9 cellular contexts compared by ENCODE assay signal in genomic region chr12:53726946-53727309, GRCh38. TPM values are rescaled to one million over a fixed set of nuclear protein-coding genes. Genes with fewer than 3 reads are reported as not detected.
A peak's percentile ranks its signal among the peaks of the same experiment; 100 is the strongest.
DNase-seq lines count a peak whose midpoint lies in the region; ATAC-seq and TF ChIP-seq lines count a peak whose summit lies in the region.
"Had no signal": no experiment of that assay in that cellular context is flagged by ENCODE, and none has a peak within 500 bp of the region (broad histone marks: within the 10 kb centered on the region; RNA-seq: fewer than 3 reads in every experiment).

No MANE protein-coding gene starts in this region.

- ATAC-seq in Right ventricle myocardium superior (ENCODE audit: poor library complexity): peak; percentile 3
- no peak for ATAC-seq in GM19328 (IDR thresholded peaks at IDR 0.05; ENCODE audit: unreplicated experiment)

- WGBS in stomach, 5 donors: 0 to 2% (median 1%) methylated on average over 14 to 15 of the region's 15 CpGs

- peaks cover 14 to 29% (median 23%) of the 10 kb centered on the region in 4 donors for H3K4me1 ChIP-seq in stomach

- H3K27ac ChIP-seq in stomach: peak overlapping the region; percentile 49 to 86 (median 82)

- no peaks in the 10 kb centered on the region for H3K27me3 ChIP-seq in stomach

- TF ChIP-seq EP300 in stomach (IDR thresholded peaks at IDR 0.05): no peak

- no peak for DNase-seq in Right ventricle myocardium superior
- DNase-seq in cardiac septum (ENCODE audit: low spot score): no peak
- peak; percentile 15 for DNase-seq in activated naive CD4-positive, alpha-beta T cell treated with anti-CD3 and anti-CD28 coated beads, Interleukin-2, amount 50 U/mL, for 16 hours
- no peak for DNase-seq in stomach
- no peak for DNase-seq in amniotic stem cell (lab: John Stamatoyannopoulos, UW)
- DNase-seq in ureter (ENCODE audit: low spot score): no peak

- peaks cover 28 to 34% (median 33%) of the 10 kb centered on the region in 4 donors for H3K36me3 ChIP-seq in stomach

- H3K4me3 ChIP-seq in iPS-18c (ENCODE audit: insufficient read depth, low read depth, low read length) (peak overlapping the region; percentile 88), stomach (peak overlapping the region; percentile 77 to 96 (median 88))

- TF ChIP-seq CTCF in stomach (IDR thresholded peaks at IDR 0.05): no peak

- intact Hi-C loops in Right ventricle myocardium superior (cut with DNase I): no loop called here
- intact Hi-C loops in cardiac septum (cut with DNase I): no loop called here
- intact Hi-C loops in stomach (cut with DNase I; ENCODE audit: low total_unique reads): no loop called here

- no peaks in the 10 kb centered on the region for H3K9me3 ChIP-seq in iPS-18c (ENCODE audit: control insufficient read depth, insufficient read depth, low read length)
- no peaks in the 10 kb centered on the region for H3K9me3 ChIP-seq in stomach

- TF ChIP-seq POLR2A in stomach (IDR thresholded peaks at IDR 0.05): no peak

RNA-seq across cellular contexts. Expression of gene CALCOCO1, which starts 0.3 kb away (rescaled TPM):
- total RNA-seq in Right ventricle myocardium superior (179 TPM), cardiac septum (158 TPM), stomach (100 to 1,000 TPM; 135 to 441 (median 164) TPM), ureter (111 TPM)
- polyA plus RNA-seq in stomach: 100 to 1,000 TPM in 1 of 3 donors, 10 to 100 TPM in 2; 60.3 to 102 (median 73.2) TPM

RNA-seq across cellular contexts. Expression of gene CISTR, which starts 24.9 kb away (rescaled TPM):
- total RNA-seq in Right ventricle myocardium superior: 0.83 TPM
- total RNA-seq in cardiac septum: 0.75 TPM
- total RNA-seq in stomach: not detected
- not detected for polyA plus RNA-seq in stomach
- not detected for total RNA-seq in ureter
- total RNA-seq: lung microvascular endothelial cell had no signal

RNA-seq across cellular contexts. Expression of gene ATP5MC2, which starts 51.0 kb away (rescaled TPM):
- total RNA-seq in Right ventricle myocardium superior (569 TPM), cardiac septum (365 TPM), stomach (100 to 1,000 TPM in 3 of 5 donors, 10 to 100 TPM in 2; 75.0 to 255 (median 241) TPM), ureter (341 TPM)
- polyA plus RNA-seq in stomach: 100 to 1,000 TPM; 517 to 864 (median 543) TPM
